9 cellular contexts compared by ENCODE assay signal in the genomic region with DNA sequence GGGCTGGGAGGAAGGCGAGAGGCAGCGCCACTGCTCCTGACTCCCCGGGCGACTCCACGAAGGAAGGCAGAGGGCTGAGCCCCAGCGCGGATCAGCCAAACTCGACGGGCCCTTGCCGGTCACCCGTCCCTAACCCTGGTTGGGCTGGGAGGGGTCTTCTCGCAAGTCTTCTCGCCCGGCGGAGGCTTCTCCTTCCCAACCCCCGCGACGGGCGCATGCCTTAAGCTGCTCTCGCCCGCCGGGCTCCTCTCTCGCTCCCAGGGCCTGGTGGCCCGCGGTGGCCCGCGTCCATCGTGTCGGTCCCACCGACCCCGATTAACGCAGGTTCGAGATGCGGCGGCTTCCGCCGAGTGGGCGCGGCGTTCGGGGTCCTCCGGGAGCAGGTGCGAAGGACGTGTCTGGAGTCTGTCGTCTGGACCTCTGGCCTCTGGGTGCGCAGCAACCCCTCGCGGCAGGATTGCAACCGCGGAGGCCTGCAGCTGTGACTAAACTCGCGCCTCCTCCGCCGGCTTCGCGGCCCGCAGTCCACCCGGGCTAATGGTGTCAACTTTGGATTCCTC. TPM values are rescaled to one million over a fixed set of nuclear protein-coding genes. Genes with fewer than 3 reads are reported as not detected.
A peak's percentile ranks its signal among the peaks of the same experiment; 100 is the strongest.
DNase-seq lines count a peak whose midpoint lies in the region; ATAC-seq, FAIRE-seq and TF ChIP-seq lines count a peak whose summit lies in the region.
"Had no signal": no experiment of that assay in that cellular context is flagged by ENCODE, and none has a peak within 500 bp of the region (broad histone marks: within the 10 kb centered on the region; RNA-seq: fewer than 3 reads in every experiment).

No MANE protein-coding gene starts in this region.

- H3K27ac ChIP-seq in K562 (ENCODE audit: extremely low read depth, low read depth, low read length), result no peak overlapping the region
- H3K27ac ChIP-seq: SJSA1 had no signal

- H3K9me3 ChIP-seq in K562 (replicated peaks; ENCODE audit: control insufficient read depth, insufficient read depth, low read depth, low read length) (no peaks in the 10 kb centered on the region), iPS-15b (ENCODE audit: control insufficient read depth, insufficient read depth, low read length) (no peaks in the 10 kb centered on the region)
- H3K9me3 ChIP-seq: SJSA1 had no signal

- H2AFZ ChIP-seq in K562 (ENCODE audit: low read depth, low read length), result no peak overlapping the region

- 67% methylated on average over 56 of the region's 58 CpGs for WGBS in K562 (ENCODE audit: insufficient coverage, low coverage, missing lambda C conversion rate)
- 3 to 6% methylated on average over 8 to 21 of the region's 58 CpGs for WGBS in lower leg skin, 2 donors

- intact Hi-C loops in K562 (cut with micrococcal nuclease), result no loop called here
- intact Hi-C loops in lower leg skin (cut with DNase I; ENCODE audit: low total_unique reads), result no loop called here

- no peak for TF ChIP-seq EP300 in K562 (IDR thresholded peaks at IDR 0.05; ENCODE audit: low read length)

- BruUV-seq in K562 (replicated peaks; lab: Mats Ljungman, UMichigan), result no TSS peak

- POLR2A ChIA-PET in K562 (lab: Yijun Ruan, JAX), result interaction anchor here (0.6 to 0.8 kb wide), 2 partner anchors 20 to 107 kb away, joined by 3 read pairs; no protein-coding TSS in a partner anchor

- in situ Hi-C loops in K562 (cut with MboI), result no loop called here

- ATAC-seq in K562 (no peak), GM19023 (IDR thresholded peaks at IDR 0.05; ENCODE audit: unreplicated experiment) (no peak)

- no peak for TF ChIP-seq RAD21 in K562 (CRISPR knock-in tag; conservative IDR thresholded peaks at IDR 0.05 in 1 of 2, IDR thresholded peaks at IDR 0.05 in 1 of 2)

- TF ChIP-seq CTCF in HFF-Myc (IDR thresholded peaks at IDR 0.05; ENCODE audit: low read depth, low read length, missing control alignments) (peak; percentile 44), K562 (IDR thresholded peaks at IDR 0.05 in 2 of 3, conservative IDR thresholded peaks at IDR 0.05 in 1 of 3; ENCODE audit: insufficient read depth in 2 of 3, low read depth in 1 of 3, low read length in 3 of 3) (0 out of 6 replicates have a peak, but pooled peaks of 1 of the 3 experiments have one; percentile 4), lower leg skin (IDR thresholded peaks at IDR 0.05) (no peak)

- H3K79me2 ChIP-seq in K562 (ENCODE audit: control insufficient read depth, insufficient read depth, low read length), result no peaks in the 10 kb centered on the region

- no peak for FAIRE-seq in K562 (lab: Jason Lieb, UNC)
- no peak for FAIRE-seq in frontal cortex (lab: Jason Lieb, UNC)

- H3K4me1 ChIP-seq in K562 (replicated peaks in 1 of 2; ENCODE audit: control insufficient read depth in 2 of 2, insufficient read depth in 2 of 2, low read length in 2 of 2), result peaks cover 0 to 11% of the 10 kb centered on the region in 2 experiments; a peak in 1 of 5 replicates
- peaks cover 4% of the 10 kb centered on the region for H3K4me1 ChIP-seq in iPS-15b (ENCODE audit: control insufficient read depth, insufficient read depth, low read length)
- H3K4me1 ChIP-seq: SJSA1 had no signal

- CTCF ChIA-PET in K562 (lab: Yijun Ruan, JAX; ENCODE audit: low intra/inter-chr PET ratio), result no interaction called here

- DNase-seq in HFF-Myc (ENCODE audit: extremely low read depth, low read depth) (no peak), K562 (ENCODE audit: extremely low read depth in 1 of 4, low spot score in 3 of 4) (no peak), skeletal muscle cell (ENCODE audit: low read depth) (no peak), NCI-H2081 (lab: John Stamatoyannopoulos, UW) (no peak), frontal cortex (ENCODE audit: low spot score in 2 of 2) (no peak), lower leg skin (ENCODE audit: low spot score in 2 of 2) (no peak)

- H3K9ac ChIP-seq in K562 (ENCODE audit: insufficient read depth in 1 of 2, low read depth in 2 of 2, low read length in 2 of 2) (no peak overlapping the region), iPS-15b (ENCODE audit: low read depth, low read length) (peak overlapping the region; percentile 41)

- TF ChIP-seq POLR2A in K562 (conservative IDR thresholded peaks at IDR 0.05) (no peak), lower leg skin (IDR thresholded peaks at IDR 0.05) (no peak)

- H3K4me3 ChIP-seq in HFF-Myc (replicated peaks; ENCODE audit: low read depth, low read length) (peak overlapping the region; percentile 31), K562 (no peak overlapping the region), iPS-15b (ENCODE audit: low read depth, low read length) (peak overlapping the region; percentile 66), skeletal muscle cell (ENCODE audit: low read depth, low read length) (peak overlapping the region; percentile 44), lower leg skin (ENCODE audit: low read depth, poor library complexity, severe bottlenecking) (no peak overlapping the region)
- H3K4me3 ChIP-seq: SJSA1 had no signal

- no peaks in the 10 kb centered on the region for H3K36me3 ChIP-seq in K562 (ENCODE audit: control insufficient read depth, insufficient read depth, low read length)
- no peaks in the 10 kb centered on the region for H3K36me3 ChIP-seq in iPS-15b (ENCODE audit: control insufficient read depth, insufficient read depth, low read length)
- H3K36me3 ChIP-seq: SJSA1 had no signal

- H3K4me2 ChIP-seq in K562 (ENCODE audit: insufficient read depth, low read length), result no peak overlapping the region

- H3K9me1 ChIP-seq in K562 (ENCODE audit: control insufficient read depth, insufficient read depth, low read length), result no peaks in the 10 kb centered on the region

- no peaks in the 10 kb centered on the region for H4K20me1 ChIP-seq in K562 (replicated peaks; ENCODE audit: control insufficient read depth, insufficient read depth, low read length)

- H3K27me3 ChIP-seq in K562 (ENCODE audit: control insufficient read depth in 2 of 2, insufficient read depth in 2 of 2, low read length in 2 of 2) (peaks cover 32 to 64% of the 10 kb centered on the region in 2 experiments), iPS-15b (ENCODE audit: control insufficient read depth, insufficient read depth, low read length) (peaks cover 55% of the 10 kb centered on the region)

TF ChIP-seq in K562, 482 proteins besides CTCF, POLR2A, EP300 and RAD21:
- TF ChIP-seq ZBTB33 (CRISPR knock-in tag; IDR thresholded peaks at IDR 0.05), result peak; percentile 92
- no peak for TF ChIP-seq KDM2B (CRISPR knock-in tag; IDR thresholded peaks at IDR 0.05)

RNA-seq across cellular contexts. Expression of gene PPM1J, which starts 29.0 kb away (rescaled TPM):
- total RNA-seq in K562 (2011; cell fraction: chromatin; rRNA removed; ENCODE audit: low replicate concordance), result 6.3 and 17.9 TPM in 2 replicates
- total RNA-seq in K562 (2011; cell fraction: nucleolus; rRNA removed), result 12.8 and 15.3 TPM in 2 replicates
- total RNA-seq in K562 (2011; cell fraction: nucleoplasm; rRNA removed), result 9.6 and 9.9 TPM in 2 replicates
- total RNA-seq in K562 (2014; rRNA removed) (6.0 and 6.5 TPM in 2 replicates), K562 (2014; rRNA removed; fragmentation: Illumina TruSeq; extraction: Trizol) (1.2 and 1.3 TPM in 2 replicates), K562 (2015; rRNA removed; fragmentation: Illumina TruSeq; extraction: Trizol) (0.98 and 1.1 TPM in 2 replicates), K562 (2021) (5.1 and 7.1 TPM in 2 replicates), frontal cortex (4.1 TPM), lower leg skin (10 to 100 TPM; 11.9 to 16.5 (median 13.9) TPM)
- polyA plus RNA-seq in K562 (2011; rRNA removed) (10.5 and 18.4 TPM in 2 replicates), K562 (2014; fragmentation: Illumina TruSeq; extraction: Trizol) (4.2 and 5.0 TPM in 2 replicates), K562 (2014; fragmentation: Nextera tagmentation; extraction: Ambion mirVana) (under 1 TPM; 0.25 to 0.31 TPM), K562 (2014; rRNA removed) (8.2 and 8.5 TPM in 2 replicates)
- 20.6 and 20.7 TPM in 2 replicates for polyA plus RNA-seq in K562 (2011; cell fraction: cytosol; rRNA removed)
- polyA plus RNA-seq in K562 (2011; cell fraction: nucleus; rRNA removed), result 80.5 and 82.8 TPM in 2 replicates
- 3.0 and 3.4 TPM in 2 replicates for polyA plus RNA-seq in K562 (2012)
- 2.1 and 3.8 TPM in 2 replicates for polyA minus RNA-seq in K562 (2011; rRNA and poly(A)+ RNA removed)
- polyA minus RNA-seq in K562 (2011; cell fraction: cytosol; rRNA and poly(A)+ RNA removed), result 3.0 and 6.5 TPM in 2 replicates
- 7.4 and 9.1 TPM in 2 replicates for polyA minus RNA-seq in K562 (2011; cell fraction: nucleus; rRNA and poly(A)+ RNA removed)
- total RNA-seq: SJSA1 had no signal

RNA-seq across cellular contexts. Expression of gene RHOC, which starts 37.2 kb away (rescaled TPM):
- 107 and 260 TPM in 2 replicates for total RNA-seq in K562 (2011; cell fraction: chromatin; rRNA removed; ENCODE audit: low replicate concordance)
- total RNA-seq in K562 (2011; cell fraction: nucleolus; rRNA removed), result 237 and 244 TPM in 2 replicates
- 195 and 210 TPM in 2 replicates for total RNA-seq in K562 (2011; cell fraction: nucleoplasm; rRNA removed)
- total RNA-seq in K562 (2014; rRNA removed), result 275 and 287 TPM in 2 replicates
- 131 and 169 TPM in 2 replicates for total RNA-seq in K562 (2014; rRNA removed; fragmentation: Illumina TruSeq; extraction: Trizol)
- total RNA-seq in K562 (2015; rRNA removed; fragmentation: Illumina TruSeq; extraction: Trizol), result 200 and 204 TPM in 2 replicates
- total RNA-seq in K562 (2021), result 186 and 203 TPM in 2 replicates
- polyA plus RNA-seq in K562 (2011; rRNA removed), result 364 and 370 TPM in 2 replicates
- polyA plus RNA-seq in K562 (2011; cell fraction: cytosol; rRNA removed), result 478 and 580 TPM in 2 replicates
- polyA plus RNA-seq in K562 (2011; cell fraction: nucleus; rRNA removed), result 338 and 429 TPM in 2 replicates
- polyA plus RNA-seq in K562 (2012), result 332 and 339 TPM in 2 replicates
- 336 and 344 TPM in 2 replicates for polyA plus RNA-seq in K562 (2014; fragmentation: Illumina TruSeq; extraction: Trizol)
- 10 to 100 TPM; 35.2 to 82.7 TPM for polyA plus RNA-seq in K562 (2014; fragmentation: Nextera tagmentation; extraction: Ambion mirVana)
- polyA plus RNA-seq in K562 (2014; rRNA removed), result 248 and 267 TPM in 2 replicates
- 273 and 333 TPM in 2 replicates for polyA minus RNA-seq in K562 (2011; rRNA and poly(A)+ RNA removed)
- 125 and 156 TPM in 2 replicates for polyA minus RNA-seq in K562 (2011; cell fraction: cytosol; rRNA and poly(A)+ RNA removed)
- polyA minus RNA-seq in K562 (2011; cell fraction: nucleus; rRNA and poly(A)+ RNA removed), result 103 and 138 TPM in 2 replicates
- 35.1 TPM for total RNA-seq in frontal cortex
- 100 to 1,000 TPM; 133 to 214 (median 184) TPM for total RNA-seq in lower leg skin

Comparison
In these comparisons a context has a peak if more than half of its experiments do, and no peak if none do; other contexts are left out.
1. H3K4me3 ChIP-seq: peak in HFF-Myc (single experiment), iPS-15b (single experiment) and skeletal muscle cell (single experiment); none in K562 (single experiment) and lower leg skin (single experiment).